In the genomic region with DNA sequence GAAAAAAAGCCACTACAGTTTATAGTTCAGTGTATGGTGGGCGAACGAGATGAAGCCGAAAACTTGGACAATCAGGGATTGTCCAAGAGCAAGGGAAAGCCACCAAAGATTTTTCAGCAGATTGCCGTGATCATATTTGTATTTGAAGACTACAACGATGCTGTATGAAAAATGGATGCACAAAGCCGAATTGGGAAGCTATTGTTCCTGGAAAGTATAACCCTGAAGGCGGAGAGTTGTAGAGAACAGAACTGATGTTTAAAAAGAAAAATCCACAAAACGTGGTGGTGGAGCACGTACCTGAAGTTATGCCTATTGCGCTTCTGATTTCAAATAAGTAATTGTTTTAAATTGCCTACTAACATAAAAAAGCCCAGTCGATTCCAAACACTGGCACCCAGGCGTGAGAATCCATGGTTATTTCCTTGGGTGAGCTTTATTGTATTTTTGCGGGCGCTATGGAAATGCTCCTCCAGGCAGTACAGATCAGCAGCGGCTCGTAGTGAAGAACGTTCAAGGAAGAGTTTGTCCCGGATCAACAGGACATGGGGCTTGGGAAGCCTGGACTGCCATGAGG, we compare ENCODE assay signal across 9 cellular contexts. TPM values are rescaled to one million over a fixed set of nuclear protein-coding genes. Genes with fewer than 3 reads are reported as not detected.
DNase-seq lines count a peak whose midpoint lies in the region; ATAC-seq and TF ChIP-seq lines count a peak whose summit lies in the region.
"Had no signal": no experiment of that assay in that cellular context is flagged by ENCODE, and none has a peak within 500 bp of the region (broad histone marks: within the 10 kb centered on the region; RNA-seq: fewer than 3 reads in every experiment).

No MANE protein-coding gene starts in this region.

- peaks cover 40% of the 10 kb centered on the region for H3K79me2 ChIP-seq in SU-DHL-6 (ENCODE audit: insufficient read depth, low read length)

- TF ChIP-seq CTCF in SU-DHL-6 (IDR thresholded peaks at IDR 0.05; ENCODE audit: insufficient read depth, low read length, poor library complexity, severe bottlenecking), result no peak
- TF ChIP-seq CTCF in upper lobe of right lung (IDR thresholded peaks at IDR 0.05), result no peak
- TF ChIP-seq CTCF in progenitor cell of endocrine pancreas (IDR thresholded peaks at IDR 0.05; ENCODE audit: unreplicated experiment), result no peak

- DNase-seq in SHP77 treated with DMSO at 0.1 percent for 48 hours (lab: John Stamatoyannopoulos, UW), result peak; percentile 72
- DNase-seq in SHP77 (lab: John Stamatoyannopoulos, UW), result no peak
- peak; percentile 22 for DNase-seq in inferior parietal cortex (ENCODE audit: extremely low spot score)
- no peak for DNase-seq in upper lobe of right lung
- DNase-seq in progenitor cell of endocrine pancreas (ENCODE audit: low spot score, unreplicated experiment), result no peak
- no peak for DNase-seq in HPDE6-E6E7 (ENCODE audit: extremely low spot score)

- H3K4me3 Mint-ChIP-seq in progenitor cell of endocrine pancreas (ENCODE audit: low read depth), result no peak overlapping the region
- H3K4me3 Mint-ChIP-seq: naive B cell had no signal

- H3K27ac ChIP-seq in SU-DHL-6 (ENCODE audit: low read depth, low read length) (no peak overlapping the region), upper lobe of right lung (peak overlapping the region; percentile 87)

- H3K36me3 ChIP-seq in SU-DHL-6 (ENCODE audit: low read length), result peaks cover 2% of the 10 kb centered on the region; the same call in 1 of the 2 replicates
- H3K36me3 ChIP-seq in upper lobe of right lung, result peaks cover 7% of the 10 kb centered on the region

- H3K9me3 Mint-ChIP-seq in progenitor cell of endocrine pancreas (ENCODE audit: low read depth), result no peaks in the 10 kb centered on the region
- H3K9me3 Mint-ChIP-seq: naive B cell had no signal

- no peaks in the 10 kb centered on the region for H3K9me3 ChIP-seq in SU-DHL-6 (ENCODE audit: insufficient read depth, low read length)
- H3K9me3 ChIP-seq in upper lobe of right lung, result no peaks in the 10 kb centered on the region

- H3K4me1 ChIP-seq in upper lobe of right lung, result peaks cover 10% of the 10 kb centered on the region

- no peaks in the 10 kb centered on the region for H3K36me3 Mint-ChIP-seq in progenitor cell of endocrine pancreas (ENCODE audit: insufficient read depth)

- H3K4me1 Mint-ChIP-seq in progenitor cell of endocrine pancreas (ENCODE audit: low read depth), result peaks cover 9% of the 10 kb centered on the region

- H3K9me2 ChIP-seq in SU-DHL-6 (replicated peaks; ENCODE audit: insufficient read depth, low read length), result no peaks in the 10 kb centered on the region

- H3F3A ChIP-seq in SU-DHL-6 (ENCODE audit: insufficient read depth), result no peaks in the 10 kb centered on the region

- H3K27me3 Mint-ChIP-seq in progenitor cell of endocrine pancreas, result no peaks in the 10 kb centered on the region
- H3K27me3 Mint-ChIP-seq: naive B cell had no signal

- peaks cover 10% of the 10 kb centered on the region; the same call in 1 of the 2 replicates for H4K20me1 ChIP-seq in SU-DHL-6 (ENCODE audit: low read depth, low read length)

- ATAC-seq in upper lobe of right lung, result no peak
- no peak for ATAC-seq in HG02571 (IDR thresholded peaks at IDR 0.05; ENCODE audit: unreplicated experiment)

- H3K9ac ChIP-seq in SU-DHL-6 (ENCODE audit: low read length), result peak overlapping the region; percentile 69

- peak overlapping the region; percentile 78 for H2AFZ ChIP-seq in SU-DHL-6 (ENCODE audit: low read depth, low read length, severe bottlenecking)

- H3K27me3 ChIP-seq in SU-DHL-6 (ENCODE audit: low read length) (no peaks in the 10 kb centered on the region), upper lobe of right lung (no peaks in the 10 kb centered on the region)

- intact Hi-C loops in upper lobe of right lung (cut with DNase I), result loop anchor here (5.0 kb wide), 1 partner anchor 497 kb away; the partner anchor contains the start of gene RXFP3

- peak overlapping the region; percentile 67 for H3K4me2 ChIP-seq in SU-DHL-6 (ENCODE audit: low read depth, low read length, poor library complexity, severe bottlenecking)

- H3K27ac Mint-ChIP-seq in progenitor cell of endocrine pancreas, result no peak overlapping the region
- H3K27ac Mint-ChIP-seq: naive B cell had no signal

- H3K4me3 ChIP-seq in SU-DHL-6 (ENCODE audit: insufficient read depth, low read length, poor library complexity, severe bottlenecking), result peak overlapping the region; percentile 69
- H3K4me3 ChIP-seq in upper lobe of right lung, result peak overlapping the region; percentile 71

RNA-seq across cellular contexts. Expression of gene TARS1, which starts 0.8 kb away (rescaled TPM):
- total RNA-seq in upper lobe of right lung, result 92.5 TPM
- 161 and 168 TPM in 2 replicates for total RNA-seq in progenitor cell of endocrine pancreas

Comparison
In these comparisons a context has a peak if more than half of its experiments do, and no peak if none do; other contexts are left out.
1. DNase-seq: peak in SHP77 treated with DMSO at 0.1 percent for 48 hours (single experiment) and inferior parietal cortex (single experiment); none in SHP77 (0 of 2), upper lobe of right lung (single experiment), progenitor cell of endocrine pancreas (single experiment) and HPDE6-E6E7 (single experiment).